In genomic region chr4:121873604-121874003, GRCh38 we compare ENCODE assay signal across 19 cellular contexts. TPM values are rescaled to one million over a fixed set of nuclear protein-coding genes. Genes with fewer than 3 reads are reported as not detected.
DNase-seq lines count a peak whose midpoint lies in the region; ATAC-seq and TF ChIP-seq lines count a peak whose summit lies in the region.
"Had no signal": no experiment of that assay in that cellular context is flagged by ENCODE, and none has a peak within 500 bp of the region (broad histone marks: within the 10 kb centered on the region; RNA-seq: fewer than 3 reads in every experiment).

No MANE protein-coding gene starts in this region.

- no peak overlapping the region for H3K14ac ChIP-seq in neuronal stem cell (ENCODE audit: low read length)

- no peak overlapping the region for H3K4me3 ChIP-seq in adipocyte (ENCODE audit: low read length)
- H3K4me3 ChIP-seq in neuronal stem cell (ENCODE audit: low read length in 2 of 2), result no peak overlapping the region
- no peak overlapping the region for H3K4me3 ChIP-seq in suprapubic skin
- H3K4me3 ChIP-seq: colonic mucosa, hepatocyte had no signal

- H4K91ac ChIP-seq in neuronal stem cell (ENCODE audit: low read depth, low read length, poor library complexity), result no peak overlapping the region

- peak overlapping the region; percentile 24 for H2AFZ ChIP-seq in neuronal stem cell (ENCODE audit: low read length)
- H2AFZ ChIP-seq: hepatocyte had no signal

- TF ChIP-seq CTCF in suprapubic skin (IDR thresholded peaks at IDR 0.05), result no peak

- no peak overlapping the region for H3K23ac ChIP-seq in neuronal stem cell (ENCODE audit: low read depth, low read length, poor library complexity)

- H3K36me3 ChIP-seq in adipocyte (ENCODE audit: control insufficient read depth, insufficient read depth, low read length, severe bottlenecking) (no peaks in the 10 kb centered on the region), neuronal stem cell (replicated peaks in 1 of 2; ENCODE audit: control insufficient read depth in 2 of 2, insufficient read depth in 2 of 2, low read length in 2 of 2) (no peaks in the 10 kb centered on the region), suprapubic skin (no peaks in the 10 kb centered on the region)
- H3K36me3 ChIP-seq: colonic mucosa had no signal

- H3K27me3 ChIP-seq in adipocyte (replicated peaks; ENCODE audit: control insufficient read depth, insufficient read depth, low read length) (no peaks in the 10 kb centered on the region), neuronal stem cell (ENCODE audit: control insufficient read depth in 3 of 3, insufficient read depth in 3 of 3, low read depth in 1 of 3, low read length in 3 of 3) (peaks cover 0 to 4% (median 0%) of the 10 kb centered on the region in 3 experiments), suprapubic skin (peaks cover 12% of the 10 kb centered on the region)
- H3K27me3 ChIP-seq: colonic mucosa, hepatocyte had no signal

- no CpG with 5 or more reads among the region's 3 CpGs for WGBS in neuronal stem cell (ENCODE audit: extremely low coverage in 2 of 2, insufficient read length in 2 of 2, insufficient replicate concordance in 1 of 2), 2 donors
- WGBS in suprapubic skin, result 35% methylated on average over 3 of the region's 3 CpGs

- no peak overlapping the region for H2AK5ac ChIP-seq in neuronal stem cell (ENCODE audit: low read depth, low read length)

- no peak for TF ChIP-seq POLR2A in suprapubic skin (IDR thresholded peaks at IDR 0.05)

- no peak overlapping the region for H2BK12ac ChIP-seq in neuronal stem cell (ENCODE audit: low read length)

- H2BK120ac ChIP-seq in neuronal stem cell (ENCODE audit: low read depth, low read length), result no peak overlapping the region

- no peak overlapping the region for H3K27ac ChIP-seq in neuronal stem cell (replicated peaks; ENCODE audit: low read length)
- no peak overlapping the region for H3K27ac ChIP-seq in suprapubic skin
- H3K27ac ChIP-seq: colonic mucosa, hepatocyte had no signal

- no peak overlapping the region for H3K18ac ChIP-seq in neuronal stem cell (ENCODE audit: low read length)

- H3K79me1 ChIP-seq in neuronal stem cell (ENCODE audit: low read depth, low read length), result peaks cover 2% of the 10 kb centered on the region

- H3K9ac ChIP-seq in adipocyte (ENCODE audit: low read length), result no peak overlapping the region
- H3K9ac ChIP-seq in neuronal stem cell (ENCODE audit: low read depth, low read length, poor library complexity), result no peak overlapping the region

- no peak overlapping the region for H3K4ac ChIP-seq in neuronal stem cell (ENCODE audit: low read length)

- TF ChIP-seq EP300 in suprapubic skin (IDR thresholded peaks at IDR 0.05), result no peak

- H3K9me3 ChIP-seq in adipocyte (ENCODE audit: control insufficient read depth, low read length) (no peaks in the 10 kb centered on the region), neuronal stem cell (replicated peaks in 1 of 2; ENCODE audit: control insufficient read depth in 2 of 2, insufficient read depth in 1 of 2, low read depth in 1 of 2, low read length in 2 of 2) (no peaks in the 10 kb centered on the region), suprapubic skin (no peaks in the 10 kb centered on the region)
- H3K9me3 ChIP-seq: colonic mucosa had no signal

- H3K4me1 ChIP-seq in adipocyte (ENCODE audit: control insufficient read depth, insufficient read depth, low read length) (peaks cover 5% of the 10 kb centered on the region), neuronal stem cell (ENCODE audit: control insufficient read depth in 2 of 2, insufficient read depth in 1 of 2, low read depth in 1 of 2, low read length in 2 of 2) (peaks cover 2 to 10% of the 10 kb centered on the region in 2 donors), suprapubic skin (peaks cover 15% of the 10 kb centered on the region)
- H3K4me1 ChIP-seq: colonic mucosa had no signal

- DNase-seq in adipocyte (ENCODE audit: low read depth) (peak; percentile 58), neuronal stem cell (ENCODE audit: low spot score) (no peak), left lobe of liver (ENCODE audit: low spot score) (no peak), suprapubic skin (ENCODE audit: low spot score in 2 of 2) (no peak), GM19240 (ENCODE audit: insufficient read length, low spot score) (no peak)
- DNase-seq: activated CD4-positive, alpha-beta T cell treated with anti-CD3 and anti-CD28 coated beads, Interleukin-2, amount 10 ng/mL, durations not matched to agents 24 days and 14 days; activated CD8-positive, alpha-beta memory T cell treated with anti-CD3 and anti-CD28 coated beads, Interleukin-2, amount 50 U/mL, for 48 hours; activated naive CD8-positive, alpha-beta T cell treated with anti-CD3 and anti-CD28 coated beads, Interleukin-2, amount 50 U/mL, for 24 hours; colonic mucosa; HCEC 1CT; naive B cell; NCI-H1417 treated with DMSO at 0.1 percent for 48 hours; NCI-H524 treated with DMSO at 0.1 percent for 48 hours; Right ventricle myocardium superior; stimulated activated CD4-positive, alpha-beta T cell treated with anti-CD3 and anti-CD28 coated beads, Interleukin-15, amount 100 ng/mL, for 24 hours had no signal

- ATAC-seq in GM18520 (IDR thresholded peaks at IDR 0.05; ENCODE audit: unreplicated experiment) (peak; percentile 17), HG03066 (IDR thresholded peaks at IDR 0.05; ENCODE audit: low read depth, unreplicated experiment) (peak; percentile 18), left lobe of liver (no peak), HG03108 (IDR thresholded peaks at IDR 0.05; ENCODE audit: unreplicated experiment) (no peak)
- ATAC-seq: activated naive CD8-positive, alpha-beta T cell treated with anti-CD3 and anti-CD28 coated beads, Interleukin-2, amount 50 U/mL, for 24 hours had no signal

- no peak overlapping the region for H2BK5ac ChIP-seq in neuronal stem cell (ENCODE audit: low read length)

- H4K8ac ChIP-seq in neuronal stem cell (ENCODE audit: low read depth, low read length), result no peak overlapping the region

- H3K4me2 ChIP-seq in neuronal stem cell (ENCODE audit: insufficient read depth, low read length, poor library complexity, severe bottlenecking), result no peak overlapping the region
- H3K4me2 ChIP-seq: hepatocyte had no signal

- H2BK15ac ChIP-seq in neuronal stem cell (ENCODE audit: low read length), result no peak overlapping the region

RNA-seq across cellular contexts. Expression of gene BBS7, which starts 3.3 kb away (rescaled TPM):
- polyA plus RNA-seq in neuronal stem cell (2013, experiment 1 of 2), result 24.2 TPM
- polyA plus RNA-seq in neuronal stem cell (2013, experiment 2 of 2), result 24.2 TPM
- total RNA-seq in left lobe of liver (3.1 TPM), suprapubic skin (10 to 100 TPM in 3 of 4 donors, 1 to 10 TPM in 1; 6.3 to 18.0 (median 13.7) TPM)

RNA-seq across cellular contexts. Expression of gene CCNA2, which starts 49.9 kb away (rescaled TPM):
- 102 TPM for polyA plus RNA-seq in neuronal stem cell (2013, experiment 1 of 2)
- polyA plus RNA-seq in neuronal stem cell (2013, experiment 2 of 2), result 102 TPM
- total RNA-seq in left lobe of liver, result 0.45 TPM
- 1 to 10 TPM; 4.8 to 8.8 (median 6.1) TPM for total RNA-seq in suprapubic skin

Comparison
In these comparisons a context has a peak if more than half of its experiments do, and no peak if none do; other contexts are left out.
1. ATAC-seq: peak in GM18520 (single experiment) and HG03066 (single experiment); none in left lobe of liver (single experiment) and HG03108 (single experiment).